In genomic region chr1:203626910-203627246, GRCh38 we compare ENCODE assay signal across 8 cellular contexts. TPM values are rescaled to one million over a fixed set of nuclear protein-coding genes. Genes with fewer than 3 reads are reported as not detected.
DNase-seq lines count a peak whose midpoint lies in the region; ATAC-seq lines count a peak whose summit lies in the region.

No MANE protein-coding gene starts in this region.

- H3K4me3 ChIP-seq in iPS-11a (ENCODE audit: low read depth, low read length): peak overlapping the region; percentile 52

- peaks cover 4% of the 10 kb centered on the region for H3K36me3 Mint-ChIP-seq in activated CD4-positive, alpha-beta T cell treated with anti-CD3 and anti-CD28 coated beads for 36 hours (ENCODE audit: low read depth)
- H3K36me3 Mint-ChIP-seq in activated T-helper 2 cell treated with anti-CD3 and anti-CD28 coated beads, Interferon-gamma antibody, Interleukin-2, Interleukin-4, amounts not matched to agents 10 μg/mL and 5 μg/mL and 100 μg/mL, durations not matched to agents 14 hours and 24 hours and 36 hours (ENCODE audit: low read depth): peaks cover 28% of the 10 kb centered on the region
- H3K36me3 Mint-ChIP-seq in stimulated activated memory B cell treated with anti-CD40 and anti-IgM and Interleukin-4, amounts not matched to agents 10 μg/mL and 1 μg/mL and 100 μg/mL, for 72 hours: no peaks in the 10 kb centered on the region

- H3K27ac Mint-ChIP-seq in activated CD4-positive, alpha-beta T cell treated with anti-CD3 and anti-CD28 coated beads for 36 hours: peak overlapping the region; percentile 95
- peak overlapping the region; percentile 91 for H3K27ac Mint-ChIP-seq in activated T-helper 2 cell treated with anti-CD3 and anti-CD28 coated beads, Interferon-gamma antibody, Interleukin-2, Interleukin-4, amounts not matched to agents 10 μg/mL and 5 μg/mL and 100 μg/mL, durations not matched to agents 14 hours and 24 hours and 36 hours
- peak overlapping the region; percentile 93 for H3K27ac Mint-ChIP-seq in stimulated activated memory B cell treated with anti-CD40 and anti-IgM and Interleukin-4, amounts not matched to agents 10 μg/mL and 1 μg/mL and 100 μg/mL, for 72 hours

- no peaks in the 10 kb centered on the region for H3K9me3 Mint-ChIP-seq in activated CD4-positive, alpha-beta T cell treated with anti-CD3 and anti-CD28 coated beads for 36 hours (ENCODE audit: low read depth)
- no peaks in the 10 kb centered on the region for H3K9me3 Mint-ChIP-seq in activated T-helper 2 cell treated with anti-CD3 and anti-CD28 coated beads, Interferon-gamma antibody, Interleukin-2, Interleukin-4, amounts not matched to agents 10 μg/mL and 5 μg/mL and 100 μg/mL, durations not matched to agents 14 hours and 24 hours and 36 hours
- no peaks in the 10 kb centered on the region for H3K9me3 Mint-ChIP-seq in stimulated activated memory B cell treated with anti-CD40 and anti-IgM and Interleukin-4, amounts not matched to agents 10 μg/mL and 1 μg/mL and 100 μg/mL, for 72 hours

- DNase-seq in activated CD4-positive, alpha-beta T cell treated with anti-CD3 and anti-CD28 coated beads for 36 hours: no peak
- DNase-seq in activated CD4-positive, alpha-beta T cell treated with anti-CD3 and anti-CD28 coated beads for 1 hour: no peak
- DNase-seq in activated T-helper 2 cell treated with anti-CD3 and anti-CD28 coated beads, Interferon-gamma antibody, Interleukin-2, Interleukin-4, amounts not matched to agents 10 μg/mL and 5 μg/mL and 100 μg/mL, durations not matched to agents 14 hours and 24 hours and 36 hours (ENCODE audit: low spot score): no peak
- no peak for DNase-seq in SIG-M5 (lab: John Stamatoyannopoulos, UW)
- DNase-seq in GOT3 (lab: John Stamatoyannopoulos, UW): no peak

- H3K4me3 Mint-ChIP-seq in activated CD4-positive, alpha-beta T cell treated with anti-CD3 and anti-CD28 coated beads for 36 hours: peak overlapping the region; percentile 85
- H3K4me3 Mint-ChIP-seq in activated T-helper 2 cell treated with anti-CD3 and anti-CD28 coated beads, Interferon-gamma antibody, Interleukin-2, Interleukin-4, amounts not matched to agents 10 μg/mL and 5 μg/mL and 100 μg/mL, durations not matched to agents 14 hours and 24 hours and 36 hours (ENCODE audit: low read depth): peak overlapping the region; percentile 96
- peak overlapping the region; percentile 86 for H3K4me3 Mint-ChIP-seq in stimulated activated memory B cell treated with anti-CD40 and anti-IgM and Interleukin-4, amounts not matched to agents 10 μg/mL and 1 μg/mL and 100 μg/mL, for 72 hours

- CTCF ChIA-PET in activated CD4-positive, alpha-beta T cell treated with anti-CD3 and anti-CD28 coated beads for 36 hours (lab: Charles Lee): interaction anchor here (0.8 to 4.4 kb wide), 18 partner anchors 11 to 359 kb away, joined by 3 to 54 read pairs (median 7); partner anchors contain the start of gene LAX1

- ATAC-seq in activated CD4-positive, alpha-beta T cell treated with anti-CD3 and anti-CD28 coated beads for 36 hours: no peak
- ATAC-seq in stimulated activated memory B cell treated with anti-CD40 and anti-IgM and Interleukin-4, amounts not matched to agents 10 μg/mL and 1 μg/mL and 100 μg/mL, for 72 hours: peak; percentile 0
- no peak for ATAC-seq in HG03175 (IDR thresholded peaks at IDR 0.05; ENCODE audit: unreplicated experiment)

- POLR2A ChIA-PET in activated CD4-positive, alpha-beta T cell treated with anti-CD3 and anti-CD28 coated beads for 36 hours (lab: Charles Lee): interaction anchor here (0.7 to 4.9 kb wide), 11 partner anchors 11 to 337 kb away, joined by 3 to 50 read pairs (median 7); partner anchors contain the start of gene LAX1

- H3K4me1 Mint-ChIP-seq in activated CD4-positive, alpha-beta T cell treated with anti-CD3 and anti-CD28 coated beads for 36 hours: peaks cover 60% of the 10 kb centered on the region
- peaks cover 63% of the 10 kb centered on the region for H3K4me1 Mint-ChIP-seq in activated T-helper 2 cell treated with anti-CD3 and anti-CD28 coated beads, Interferon-gamma antibody, Interleukin-2, Interleukin-4, amounts not matched to agents 10 μg/mL and 5 μg/mL and 100 μg/mL, durations not matched to agents 14 hours and 24 hours and 36 hours (ENCODE audit: low read depth)
- peaks cover 61% of the 10 kb centered on the region for H3K4me1 Mint-ChIP-seq in stimulated activated memory B cell treated with anti-CD40 and anti-IgM and Interleukin-4, amounts not matched to agents 10 μg/mL and 1 μg/mL and 100 μg/mL, for 72 hours

- intact Hi-C loops in activated CD4-positive, alpha-beta T cell treated with anti-CD3 and anti-CD28 coated beads for 36 hours (cut with DNase I, micrococcal nuclease): loop anchor here (1.0 to 10.0 kb wide), 20 partner anchors 20 to 778 kb away; partner anchors contain the start of genes LAX1 (in 2 of the 2), BTG2 (in 1 of the 2) and SNRPE (in 1 of the 2)
- intact Hi-C loops in activated T-helper 2 cell treated with anti-CD3 and anti-CD28 coated beads, Interferon-gamma antibody, Interleukin-2, Interleukin-4, amounts not matched to agents 10 μg/mL and 5 μg/mL and 100 μg/mL, durations not matched to agents 14 hours and 24 hours and 36 hours (cut with micrococcal nuclease): loop anchor here (1.0 to 5.0 kb wide), 4 partner anchors 25 to 138 kb away; partner anchors contain the start of gene LAX1

- no peaks in the 10 kb centered on the region for H3K27me3 Mint-ChIP-seq in activated CD4-positive, alpha-beta T cell treated with anti-CD3 and anti-CD28 coated beads for 36 hours
- no peaks in the 10 kb centered on the region for H3K27me3 Mint-ChIP-seq in activated T-helper 2 cell treated with anti-CD3 and anti-CD28 coated beads, Interferon-gamma antibody, Interleukin-2, Interleukin-4, amounts not matched to agents 10 μg/mL and 5 μg/mL and 100 μg/mL, durations not matched to agents 14 hours and 24 hours and 36 hours (ENCODE audit: low read depth)
- H3K27me3 Mint-ChIP-seq in stimulated activated memory B cell treated with anti-CD40 and anti-IgM and Interleukin-4, amounts not matched to agents 10 μg/mL and 1 μg/mL and 100 μg/mL, for 72 hours: no peaks in the 10 kb centered on the region

RNA-seq across cellular contexts. Expression of gene ATP2B4, which starts 0.2 kb away (rescaled TPM):
- 10 to 100 TPM; 36.2 to 38.8 TPM for total RNA-seq in activated CD4-positive, alpha-beta T cell treated with anti-CD3 and anti-CD28 coated beads for 36 hours
- 50.3 and 50.8 TPM in 2 replicates for total RNA-seq in activated T-helper 2 cell treated with anti-CD3 and anti-CD28 coated beads, Interferon-gamma antibody, Interleukin-2, Interleukin-4, amounts not matched to agents 10 μg/mL and 5 μg/mL and 100 μg/mL, durations not matched to agents 14 hours and 24 hours and 36 hours
